In genomic region chr9:22098636-22099332, GRCh38 we compare ENCODE assay signal across 15 cellular contexts.
DNase-seq lines count a peak whose midpoint lies in the region; ATAC-seq and TF ChIP-seq lines count a peak whose summit lies in the region.
"Had no signal": no experiment of that assay in that cellular context is flagged by ENCODE, and none has a peak within 500 bp of the region (broad histone marks: within the 10 kb centered on the region; RNA-seq: fewer than 3 reads in every experiment).

No MANE protein-coding gene starts in this region.

- no TSS peak for BruUV-seq in PC-3 (replicated peaks; lab: Mats Ljungman, UMichigan)

- intact Hi-C loops in body of pancreas (cut with DNase I) = no loop called here
- intact Hi-C loops in sigmoid colon (cut with DNase I) = no loop called here
- intact Hi-C loops in activated CD4-positive, alpha-beta memory T cell treated with anti-CD3 and anti-CD28 coated beads for 36 hours (cut with micrococcal nuclease) = no loop called here
- intact Hi-C loops in PC-3 (cut with micrococcal nuclease) = no loop called here

- H4K20me1 ChIP-seq in PC-3 (ENCODE audit: low read length) = no peaks in the 10 kb centered on the region

- no peak overlapping the region for H3K4me2 ChIP-seq in PC-3 (ENCODE audit: low read length)

- in situ Hi-C loops in HAP-1 (cut with MboI; ENCODE audit: low sequenced_read_pairs) = no loop called here

- H3K4me1 ChIP-seq in HAP-1 (peaks cover 20% of the 10 kb centered on the region), body of pancreas (no peaks in the 10 kb centered on the region), sigmoid colon (peaks cover 0 to 18% (median 12%) of the 10 kb centered on the region in 4 donors), PC-3 (ENCODE audit: insufficient read depth, low read length) (peaks cover 29% of the 10 kb centered on the region)

- POLR2A ChIA-PET in activated CD4-positive, alpha-beta memory T cell treated with anti-CD3 and anti-CD28 coated beads for 36 hours (lab: Charles Lee) = interaction anchor here (0.8 kb wide), 1 partner anchor 135 kb away, joined by 3 read pairs; no protein-coding TSS in a partner anchor
- POLR2A ChIA-PET in PC-3 (lab: Charles Lee; ENCODE audit: unreplicated experiment) = no interaction called here

- no peaks in the 10 kb centered on the region for H3K9me3 Mint-ChIP-seq in activated CD4-positive, alpha-beta memory T cell treated with anti-CD3 and anti-CD28 coated beads for 36 hours

- H3K9me2 ChIP-seq in PC-3 (replicated peaks; ENCODE audit: low read length) = no peaks in the 10 kb centered on the region

- H3K27me3 ChIP-seq in HAP-1 (ENCODE audit: low read depth) (no peaks in the 10 kb centered on the region), body of pancreas (no peaks in the 10 kb centered on the region), sigmoid colon (no peaks in the 10 kb centered on the region), PC-3 (ENCODE audit: low read length) (no peaks in the 10 kb centered on the region)
- H3K27me3 ChIP-seq: SJSA1 had no signal

- WGBS in body of pancreas, 2 donors = 53 to 62% methylated on average over 3 of the region's 3 CpGs
- 58 to 77% methylated on average over 3 of the region's 3 CpGs for WGBS in sigmoid colon, 2 donors

- H3K4me3 ChIP-seq in HAP-1 (no peak overlapping the region), body of pancreas (no peak overlapping the region), sigmoid colon (no peak overlapping the region), PC-3 (ENCODE audit: low read length) (no peak overlapping the region)
- H3K4me3 ChIP-seq: lower lobe of right lung, SJSA1 had no signal

- no peak overlapping the region for H3K27ac ChIP-seq in body of pancreas
- peak overlapping the region in 3 of 4 donors; percentile 15 to 24 (median 24) for H3K27ac ChIP-seq in sigmoid colon
- no peak overlapping the region for H3K27ac ChIP-seq in PC-3 (ENCODE audit: low read length)
- H3K27ac ChIP-seq: lower lobe of right lung, neutrophil, SJSA1 had no signal

- H3K9ac ChIP-seq in PC-3 (ENCODE audit: low read length) = no peak overlapping the region

- H3K79me2 ChIP-seq in PC-3 (ENCODE audit: low read length) = no peaks in the 10 kb centered on the region

- no peaks in the 10 kb centered on the region for H3K36me3 Mint-ChIP-seq in activated CD4-positive, alpha-beta memory T cell treated with anti-CD3 and anti-CD28 coated beads for 36 hours

- DNase-seq in HAP-1 (ENCODE audit: low spot score in 2 of 2) (peak; percentile 48 to 94), body of pancreas (no peak), iris pigment epithelial cell (ENCODE audit: low read depth) (peak; percentile 68), sigmoid colon (no peak), NCI-H524 treated with DMSO at 0.1 percent for 48 hours (lab: John Stamatoyannopoulos, UW) (no peak), PC-3 (no peak)
- no peak for DNase-seq in activated CD4-positive, alpha-beta memory T cell treated with anti-CD3 and anti-CD28 coated beads for 36 hours
- DNase-seq in effector CD4-positive, alpha-beta T cell = no peak
- DNase-seq: activated gamma-delta T cell treated with Interleukin-2 at 50 U/mL for 16 hours, GOT3, Kasumi-1, lower lobe of right lung, NCI-H2029 treated with DMSO at 0.1 percent for 48 hours had no signal

- no peaks in the 10 kb centered on the region for H3F3A ChIP-seq in PC-3 (ENCODE audit: low read length, unreplicated experiment)

- H3K27me3 Mint-ChIP-seq in activated CD4-positive, alpha-beta memory T cell treated with anti-CD3 and anti-CD28 coated beads for 36 hours = peaks cover 42% of the 10 kb centered on the region

- H3K4me1 Mint-ChIP-seq in activated CD4-positive, alpha-beta memory T cell treated with anti-CD3 and anti-CD28 coated beads for 36 hours (ENCODE audit: low read depth) = peaks cover 21% of the 10 kb centered on the region

- ATAC-seq in body of pancreas = peak; percentile 42
- no peak for ATAC-seq in PC-3
- ATAC-seq: lower lobe of right lung had no signal

- TF ChIP-seq CTCF in body of pancreas (IDR thresholded peaks at IDR 0.05) (no peak), sigmoid colon (IDR thresholded peaks at IDR 0.05) (no peak), PC-3 (conservative IDR thresholded peaks at IDR 0.05; ENCODE audit: low read depth, low read length) (no peak)

- no peaks in the 10 kb centered on the region for H3K36me3 ChIP-seq in HAP-1 (replicated peaks)
- H3K36me3 ChIP-seq in body of pancreas (replicated peaks in 1 of 2; ENCODE audit: insufficient read depth in 1 of 2, low read depth in 2 of 2) = no peaks in the 10 kb centered on the region
- no peaks in the 10 kb centered on the region for H3K36me3 ChIP-seq in sigmoid colon
- H3K36me3 ChIP-seq in PC-3 (ENCODE audit: low read depth, low read length) = no peaks in the 10 kb centered on the region
- H3K36me3 ChIP-seq: lower lobe of right lung, neutrophil, SJSA1 had no signal

- H2AFZ ChIP-seq in PC-3 (ENCODE audit: low read length) = no peak overlapping the region

- peak in 1 of 4 donors; percentile 42 for TF ChIP-seq EP300 in sigmoid colon (IDR thresholded peaks at IDR 0.05)

- H3K9me3 ChIP-seq in HAP-1 (no peaks in the 10 kb centered on the region), body of pancreas (no peaks in the 10 kb centered on the region), sigmoid colon (no peaks in the 10 kb centered on the region), PC-3 (ENCODE audit: low read length) (no peaks in the 10 kb centered on the region)
- H3K9me3 ChIP-seq: lower lobe of right lung, neutrophil, SJSA1 had no signal

- H3K27ac Mint-ChIP-seq in activated CD4-positive, alpha-beta memory T cell treated with anti-CD3 and anti-CD28 coated beads for 36 hours = no peak overlapping the region

- CTCF ChIA-PET in activated CD4-positive, alpha-beta memory T cell treated with anti-CD3 and anti-CD28 coated beads for 36 hours (lab: Charles Lee) = no interaction called here
- CTCF ChIA-PET in PC-3 (lab: Charles Lee) = no interaction called here

- H3K4me3 Mint-ChIP-seq in activated CD4-positive, alpha-beta memory T cell treated with anti-CD3 and anti-CD28 coated beads for 36 hours = no peak overlapping the region

- no peak for TF ChIP-seq POLR2A in body of pancreas (IDR thresholded peaks at IDR 0.05)
- TF ChIP-seq POLR2A in sigmoid colon (IDR thresholded peaks at IDR 0.05) = no peak

Comparison
In these comparisons a context has a peak if more than half of its experiments do, and no peak if none do; other contexts are left out.
1. DNase-seq: peak in HAP-1 (2 of 2) and iris pigment epithelial cell (single experiment); none in body of pancreas (0 of 4), sigmoid colon (single experiment), NCI-H524 treated with DMSO at 0.1 percent for 48 hours (single experiment), activated CD4-positive, alpha-beta memory T cell treated with anti-CD3 and anti-CD28 coated beads for 36 hours (single experiment), effector CD4-positive, alpha-beta T cell (single experiment) and PC-3 (single experiment).
2. H3K27ac ChIP-seq: peak in sigmoid colon (3 of 4); none in body of pancreas (0 of 4) and PC-3 (single experiment).